ENCODE assay signal across 1 cellular context in the genomic region with DNA sequence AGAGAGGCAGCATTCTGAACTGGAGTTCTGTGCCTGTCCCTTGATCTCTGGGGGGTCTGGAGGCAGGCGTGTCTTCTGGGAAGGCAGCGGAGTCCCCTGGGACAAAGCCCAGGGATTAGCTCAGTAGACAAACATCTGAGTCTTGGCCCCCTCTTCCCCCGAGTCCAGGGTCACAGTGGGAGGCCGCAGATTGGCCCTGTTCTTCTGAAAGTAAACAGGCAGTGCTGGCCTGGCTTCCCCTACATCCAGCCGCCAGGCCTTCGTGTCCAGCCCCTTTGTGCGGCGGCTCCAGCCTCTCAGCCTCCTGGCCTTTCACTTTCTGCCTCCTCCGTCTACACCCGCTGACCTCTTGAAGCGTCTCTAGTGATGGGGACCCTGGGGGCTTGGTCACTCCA.
A peak's percentile ranks its signal among the peaks of the same experiment; 100 is the strongest.
TF ChIP-seq lines count a peak whose summit lies in the region.

No MANE protein-coding gene starts in this region.

TF ChIP-seq in HepG2, 621 proteins besides CTCF, POLR2A, EP300 and RAD21 (continued from another document and continues in another):
- TF ChIP-seq MATR3 (CRISPR knock-in tag; IDR thresholded peaks at IDR 0.05) (no peak), EED (CRISPR knock-in tag; IDR thresholded peaks at IDR 0.05) (no peak), PITX1 (CRISPR knock-in tag; IDR thresholded peaks at IDR 0.05) (peak; percentile 98), ATF1 (CRISPR knock-in tag; IDR thresholded peaks at IDR 0.05) (no peak), SP1 (IDR thresholded peaks at IDR 0.05) (no peak), SP1 (CRISPR knock-in tag; IDR thresholded peaks at IDR 0.05) (0 out of 2 replicates have a peak, but pooled peaks have one; percentile 17), TEAD3 (CRISPR knock-in tag; optimal IDR thresholded peaks at IDR 0.05; ENCODE audit: borderline replicate concordance) (peak; percentile 60), TCF12 (IDR thresholded peaks at IDR 0.05) (no peak), TCF12 (CRISPR knock-in tag; IDR thresholded peaks at IDR 0.05) (0 out of 2 replicates have a peak, but pooled peaks have one; percentile 54), ZNF746 (CRISPR knock-in tag; IDR thresholded peaks at IDR 0.05) (no peak), ZNF780A (CRISPR knock-in tag; IDR thresholded peaks at IDR 0.05) (no peak), ATM (IDR thresholded peaks at IDR 0.05; ENCODE audit: borderline replicate concordance) (no peak), ZNF549 (CRISPR knock-in tag; IDR thresholded peaks at IDR 0.05) (no peak), KLF13 (CRISPR knock-in tag; IDR thresholded peaks at IDR 0.05) (no peak), ZNF543 (CRISPR knock-in tag; IDR thresholded peaks at IDR 0.05) (no peak), RBM39 (IDR thresholded peaks at IDR 0.05; ENCODE audit: low read depth, low read length, poor library complexity, severe bottlenecking) (no peak), ZNF124 (CRISPR knock-in tag; IDR thresholded peaks at IDR 0.05) (no peak), ZNF451 (CRISPR knock-in tag; IDR thresholded peaks at IDR 0.05) (peak; percentile 57; the same call in 1 of the 2 replicates), KDM1A (CRISPR knock-in tag; IDR thresholded peaks at IDR 0.05) (0 out of 2 replicates have a peak, but pooled peaks have one; percentile 5), DPF2 (CRISPR knock-in tag; IDR thresholded peaks at IDR 0.05; ENCODE audit: borderline replicate concordance, low read depth) (peak; percentile 70), NFIC (IDR thresholded peaks at IDR 0.05; ENCODE audit: low read length) (no peak), NFE2 (CRISPR knock-in tag; IDR thresholded peaks at IDR 0.05) (no peak), ZNF207 (IDR thresholded peaks at IDR 0.05; ENCODE audit: borderline replicate concordance) (no peak), ZNF343 (CRISPR knock-in tag; IDR thresholded peaks at IDR 0.05) (no peak), GABPA (IDR thresholded peaks at IDR 0.05; ENCODE audit: low read depth, low read length) (no peak), GABPA (CRISPR knock-in tag; IDR thresholded peaks at IDR 0.05; ENCODE audit: low read depth) (peak; percentile 49; the same call in 1 of the 2 replicates), HMGA1 (CRISPR knock-in tag; conservative IDR thresholded peaks at IDR 0.05) (no peak), NPAS2 (CRISPR knock-in tag; IDR thresholded peaks at IDR 0.05; ENCODE audit: borderline replicate concordance) (no peak), HMGXB4 (CRISPR knock-in tag; IDR thresholded peaks at IDR 0.05; ENCODE audit: borderline replicate concordance in 1 of 2, low read depth in 1 of 2) (no peak; a peak in 1 of 4 replicates), ZNF652 (CRISPR knock-in tag; IDR thresholded peaks at IDR 0.05; ENCODE audit: borderline replicate concordance, low read depth) (no peak), HMG20B (CRISPR knock-in tag; conservative IDR thresholded peaks at IDR 0.05) (no peak), ZMYM4 (CRISPR knock-in tag; IDR thresholded peaks at IDR 0.05) (peak; percentile 79; the same call in 1 of the 2 replicates), SALL2 (CRISPR knock-in tag; IDR thresholded peaks at IDR 0.05) (0 out of 2 replicates have a peak, but pooled peaks have one; percentile 60), TP53 (CRISPR knock-in tag; conservative IDR thresholded peaks at IDR 0.05) (no peak), ZFP82 (CRISPR knock-in tag; IDR thresholded peaks at IDR 0.05; ENCODE audit: borderline replicate concordance) (no peak), SP2 (CRISPR knock-in tag; IDR thresholded peaks at IDR 0.05) (0 out of 2 replicates have a peak, but pooled peaks have one; percentile 23), SETDB1 (CRISPR knock-in tag; IDR thresholded peaks at IDR 0.05; ENCODE audit: borderline replicate concordance) (no peak), SNAPC2 (CRISPR knock-in tag; IDR thresholded peaks at IDR 0.05) (no peak), TBX2 (CRISPR knock-in tag; IDR thresholded peaks at IDR 0.05; ENCODE audit: borderline replicate concordance) (peak; percentile 66), ZNF430 (CRISPR knock-in tag; IDR thresholded peaks at IDR 0.05) (no peak), ZNF704 (CRISPR knock-in tag; IDR thresholded peaks at IDR 0.05; ENCODE audit: borderline replicate concordance) (no peak), MEF2D (CRISPR knock-in tag; IDR thresholded peaks at IDR 0.05) (no peak), BCL6 (CRISPR knock-in tag; IDR thresholded peaks at IDR 0.05) (peak; percentile 56), CEBPG (CRISPR knock-in tag; IDR thresholded peaks at IDR 0.05) (peak; percentile 32; the same call in 1 of the 2 replicates), SUZ12 (IDR thresholded peaks at IDR 0.05; ENCODE audit: low read depth, low read length) (no peak), PAF1 (CRISPR knock-in tag; IDR thresholded peaks at IDR 0.05) (no peak), ZNF761 (CRISPR knock-in tag; conservative IDR thresholded peaks at IDR 0.05) (no peak), ATF5 (CRISPR knock-in tag; IDR thresholded peaks at IDR 0.05; ENCODE audit: low read depth) (no peak), ZNF121 (CRISPR knock-in tag; IDR thresholded peaks at IDR 0.05) (peak; percentile 90)
- TF ChIP-seq, protein P1, sequence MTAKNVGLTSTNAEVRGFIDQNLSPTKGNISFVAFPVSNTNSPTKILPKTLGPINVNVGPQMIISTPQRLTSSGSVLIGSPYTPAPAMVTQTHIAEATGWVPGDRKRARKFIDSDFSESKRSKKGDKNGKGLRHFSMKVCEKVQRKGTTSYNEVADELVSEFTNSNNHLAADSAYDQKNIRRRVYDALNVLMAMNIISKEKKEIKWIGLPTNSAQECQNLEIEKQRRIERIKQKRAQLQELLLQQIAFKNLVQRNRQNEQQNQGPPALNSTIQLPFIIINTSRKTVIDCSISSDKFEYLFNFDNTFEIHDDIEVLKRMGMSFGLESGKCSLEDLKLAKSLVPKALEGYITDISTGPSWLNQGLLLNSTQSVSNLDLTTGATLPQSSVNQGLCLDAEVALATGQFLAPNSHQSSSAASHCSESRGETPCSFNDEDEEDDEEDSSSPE (CRISPR knock-in tag; IDR thresholded peaks at IDR 0.05), result no peak
- TF ChIP-seq, protein P2, sequence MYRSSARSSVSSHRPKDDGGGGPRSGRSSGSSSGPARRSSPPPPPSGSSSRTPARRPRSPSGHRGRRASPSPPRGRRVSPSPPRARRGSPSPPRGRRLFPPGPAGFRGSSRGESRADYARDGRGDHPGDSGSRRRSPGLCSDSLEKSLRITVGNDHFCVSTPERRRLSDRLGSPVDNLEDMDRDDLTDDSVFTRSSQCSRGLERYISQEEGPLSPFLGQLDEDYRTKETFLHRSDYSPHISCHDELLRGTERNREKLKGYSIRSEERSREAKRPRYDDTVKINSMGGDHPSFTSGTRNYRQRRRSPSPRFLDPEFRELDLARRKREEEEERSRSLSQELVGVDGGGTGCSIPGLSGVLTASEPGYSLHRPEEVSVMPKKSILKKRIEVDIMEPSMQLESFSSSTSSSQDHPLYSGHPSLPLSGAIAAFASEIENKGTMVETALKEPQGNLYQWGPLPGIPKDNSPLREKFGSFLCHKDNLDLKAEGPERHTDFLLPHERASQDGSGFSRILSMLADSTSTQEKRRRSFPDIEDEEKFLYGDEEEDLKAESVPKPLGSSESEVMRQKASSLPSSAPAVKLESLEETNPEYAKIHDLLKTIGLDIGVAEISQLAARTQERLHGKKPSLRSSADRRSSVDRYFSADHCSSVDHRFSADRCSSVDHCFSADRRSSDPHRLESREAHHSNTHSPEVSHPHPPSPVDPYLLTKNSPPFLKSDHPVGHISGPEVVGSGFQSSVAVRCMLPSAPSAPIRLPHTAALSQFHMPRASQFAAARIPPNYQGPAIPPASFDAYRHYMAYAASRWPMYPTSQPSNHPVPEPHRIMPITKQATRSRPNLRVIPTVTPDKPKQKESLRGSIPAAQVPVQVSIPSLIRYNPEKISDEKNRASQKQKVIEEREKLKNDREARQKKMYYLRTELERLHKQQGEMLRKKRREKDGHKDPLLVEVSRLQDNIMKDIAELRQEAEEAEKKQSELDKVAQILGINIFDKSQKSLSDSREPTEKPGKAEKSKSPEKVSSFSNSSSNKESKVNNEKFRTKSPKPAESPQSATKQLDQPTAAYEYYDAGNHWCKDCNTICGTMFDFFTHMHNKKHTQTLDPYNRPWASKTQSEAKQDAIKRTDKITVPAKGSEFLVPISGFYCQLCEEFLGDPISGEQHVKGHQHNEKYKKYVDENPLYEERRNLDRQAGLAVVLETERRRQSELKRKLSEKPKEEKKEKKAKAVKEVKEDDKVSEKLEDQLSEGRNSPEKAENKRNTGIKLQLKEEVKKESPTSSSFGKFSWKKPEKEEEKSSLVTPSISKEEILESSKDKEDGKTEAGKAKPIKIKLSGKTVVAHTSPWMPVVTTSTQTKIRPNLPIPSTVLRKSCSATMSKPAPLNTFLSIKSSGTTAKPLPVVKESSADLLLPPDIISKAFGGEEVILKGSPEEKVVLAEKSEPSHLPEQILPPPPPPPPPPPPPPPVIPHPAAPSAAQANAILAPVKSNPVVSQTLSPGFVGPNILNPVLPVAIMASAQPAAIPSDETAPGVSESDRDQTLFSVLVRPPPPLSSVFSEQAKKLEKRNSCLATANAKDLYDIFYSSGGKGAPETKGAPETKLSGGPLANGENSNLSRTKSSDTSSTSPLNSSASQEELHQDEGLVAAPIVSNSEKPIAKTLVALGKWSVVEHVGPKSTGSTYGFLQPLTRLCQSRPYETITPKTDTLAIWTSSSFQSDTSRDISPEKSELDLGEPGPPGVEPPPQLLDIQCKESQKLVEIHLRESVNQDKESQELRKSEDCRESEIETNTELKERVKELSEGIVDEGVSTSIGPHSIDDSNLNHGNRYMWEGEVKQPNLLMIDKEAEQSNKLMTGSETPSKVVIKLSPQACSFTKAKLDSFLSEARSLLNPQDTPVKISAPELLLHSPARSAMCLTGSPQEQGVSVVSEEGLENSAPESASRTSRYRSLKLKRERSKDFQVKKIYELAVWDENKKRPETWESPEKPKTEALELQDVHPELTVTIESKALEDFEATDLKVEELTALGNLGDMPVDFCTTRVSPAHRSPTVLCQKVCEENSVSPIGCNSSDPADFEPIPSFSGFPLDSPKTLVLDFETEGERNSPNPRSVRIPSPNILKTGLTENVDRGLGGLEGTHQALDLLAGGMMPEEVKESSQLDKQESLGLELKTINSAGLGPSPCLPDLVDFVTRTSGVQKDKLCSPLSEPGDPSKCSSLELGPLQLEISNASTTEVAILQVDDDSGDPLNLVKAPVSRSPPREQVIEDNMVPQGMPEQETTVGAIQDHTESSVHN (CRISPR knock-in tag; IDR thresholded peaks at IDR 0.05), result no peak
- TF ChIP-seq, protein P3, sequence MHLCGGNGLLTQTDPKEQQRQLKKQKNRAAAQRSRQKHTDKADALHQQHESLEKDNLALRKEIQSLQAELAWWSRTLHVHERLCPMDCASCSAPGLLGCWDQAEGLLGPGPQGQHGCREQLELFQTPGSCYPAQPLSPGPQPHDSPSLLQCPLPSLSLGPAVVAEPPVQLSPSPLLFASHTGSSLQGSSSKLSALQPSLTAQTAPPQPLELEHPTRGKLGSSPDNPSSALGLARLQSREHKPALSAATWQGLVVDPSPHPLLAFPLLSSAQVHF (CRISPR knock-in tag; IDR thresholded peaks at IDR 0.05), result no peak
- TF ChIP-seq, protein P4, sequence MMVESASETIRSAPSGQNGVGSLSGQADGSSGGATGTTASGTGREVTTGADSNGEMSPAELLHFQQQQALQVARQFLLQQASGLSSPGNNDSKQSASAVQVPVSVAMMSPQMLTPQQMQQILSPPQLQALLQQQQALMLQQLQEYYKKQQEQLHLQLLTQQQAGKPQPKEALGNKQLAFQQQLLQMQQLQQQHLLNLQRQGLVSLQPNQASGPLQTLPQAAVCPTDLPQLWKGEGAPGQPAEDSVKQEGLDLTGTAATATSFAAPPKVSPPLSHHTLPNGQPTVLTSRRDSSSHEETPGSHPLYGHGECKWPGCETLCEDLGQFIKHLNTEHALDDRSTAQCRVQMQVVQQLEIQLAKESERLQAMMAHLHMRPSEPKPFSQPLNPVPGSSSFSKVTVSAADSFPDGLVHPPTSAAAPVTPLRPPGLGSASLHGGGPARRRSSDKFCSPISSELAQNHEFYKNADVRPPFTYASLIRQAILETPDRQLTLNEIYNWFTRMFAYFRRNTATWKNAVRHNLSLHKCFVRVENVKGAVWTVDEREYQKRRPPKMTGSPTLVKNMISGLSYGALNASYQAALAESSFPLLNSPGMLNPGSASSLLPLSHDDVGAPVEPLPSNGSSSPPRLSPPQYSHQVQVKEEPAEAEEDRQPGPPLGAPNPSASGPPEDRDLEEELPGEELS (CRISPR knock-in tag; IDR thresholded peaks at IDR 0.05), result peak; percentile 84
- TF ChIP-seq, protein P5, sequence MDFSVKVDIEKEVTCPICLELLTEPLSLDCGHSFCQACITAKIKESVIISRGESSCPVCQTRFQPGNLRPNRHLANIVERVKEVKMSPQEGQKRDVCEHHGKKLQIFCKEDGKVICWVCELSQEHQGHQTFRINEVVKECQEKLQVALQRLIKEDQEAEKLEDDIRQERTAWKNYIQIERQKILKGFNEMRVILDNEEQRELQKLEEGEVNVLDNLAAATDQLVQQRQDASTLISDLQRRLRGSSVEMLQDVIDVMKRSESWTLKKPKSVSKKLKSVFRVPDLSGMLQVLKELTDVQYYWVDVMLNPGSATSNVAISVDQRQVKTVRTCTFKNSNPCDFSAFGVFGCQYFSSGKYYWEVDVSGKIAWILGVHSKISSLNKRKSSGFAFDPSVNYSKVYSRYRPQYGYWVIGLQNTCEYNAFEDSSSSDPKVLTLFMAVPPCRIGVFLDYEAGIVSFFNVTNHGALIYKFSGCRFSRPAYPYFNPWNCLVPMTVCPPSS (IDR thresholded peaks at IDR 0.05), result no peak
